8 cellular contexts compared by ENCODE assay signal in the genomic region with DNA sequence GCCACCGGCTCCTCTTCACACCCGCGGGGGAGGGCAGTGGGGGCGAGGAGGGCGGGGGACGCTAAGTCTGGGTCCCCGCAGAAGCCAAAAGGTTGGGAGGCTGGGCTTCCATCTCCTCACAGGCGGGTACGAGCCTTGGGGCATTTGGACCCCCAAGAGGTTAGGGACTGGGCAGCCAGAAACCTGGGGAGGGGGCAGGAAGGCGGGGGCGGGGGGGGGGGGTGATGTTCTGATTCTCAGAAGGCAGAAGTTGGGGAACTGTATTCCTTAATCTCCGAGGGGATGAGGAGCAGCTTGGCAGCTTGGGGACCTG. TPM values are rescaled to one million over a fixed set of nuclear protein-coding genes. Genes with fewer than 3 reads are reported as not detected.
A peak's percentile ranks its signal among the peaks of the same experiment; 100 is the strongest.
DNase-seq lines count a peak whose midpoint lies in the region; ATAC-seq, FAIRE-seq and TF ChIP-seq lines count a peak whose summit lies in the region.

No MANE protein-coding gene starts in this region.

- H3K9me3 ChIP-seq in adrenal gland (replicated peaks in 1 of 3) (no peaks in the 10 kb centered on the region), kidney (ENCODE audit: control insufficient read depth in 1 of 2, low read length in 2 of 2) (no peaks in the 10 kb centered on the region), thoracic aorta (no peaks in the 10 kb centered on the region)

- H3K27me3 Mint-ChIP-seq in activated T-cell treated with anti-CD3 and anti-CD28 coated beads, Interleukin-2, amount 50 U/mL, for 24 hours = no peaks in the 10 kb centered on the region

- H3K4me1 Mint-ChIP-seq in activated T-cell treated with anti-CD3 and anti-CD28 coated beads, Interleukin-2, amount 50 U/mL, for 24 hours (ENCODE audit: low read depth) = peaks cover 64% of the 10 kb centered on the region

- H3K27ac ChIP-seq in adrenal gland = peak overlapping the region; percentile 79 to 96 (median 88)
- H3K27ac ChIP-seq in kidney (ENCODE audit: low read depth in 2 of 2, low read length in 2 of 2) = peak overlapping the region; percentile 89 to 93
- H3K27ac ChIP-seq in thoracic aorta = peak overlapping the region; percentile 88 to 92

- TF ChIP-seq POLR2A in adrenal gland (IDR thresholded peaks at IDR 0.05) = no peak

- H3K4me3 ChIP-seq in adrenal gland = peak overlapping the region in 2 of 4 donors; percentile 13 to 48
- peak overlapping the region; percentile 55 to 59 for H3K4me3 ChIP-seq in kidney (ENCODE audit: low read length in 2 of 2)
- peak overlapping the region; percentile 82 for H3K4me3 ChIP-seq in thoracic aorta

- H3K4me3 Mint-ChIP-seq in activated T-cell treated with anti-CD3 and anti-CD28 coated beads, Interleukin-2, amount 50 U/mL, for 24 hours = peak overlapping the region; percentile 93

- no peaks in the 10 kb centered on the region for H3K9me3 Mint-ChIP-seq in activated T-cell treated with anti-CD3 and anti-CD28 coated beads, Interleukin-2, amount 50 U/mL, for 24 hours

- H3K36me3 ChIP-seq in adrenal gland (replicated peaks in 1 of 2) (peaks cover 0 to 59% of the 10 kb centered on the region in 2 donors), kidney (ENCODE audit: control insufficient read depth in 1 of 2, insufficient read depth in 2 of 2, low read length in 2 of 2) (peaks cover 10 to 20% of the 10 kb centered on the region in 2 donors), thoracic aorta (peaks cover 3% of the 10 kb centered on the region)

- H3K27ac Mint-ChIP-seq in activated T-cell treated with anti-CD3 and anti-CD28 coated beads, Interleukin-2, amount 50 U/mL, for 24 hours = peak overlapping the region; percentile 98

- intact Hi-C loops in adrenal gland (cut with DNase I) = no loop called here
- intact Hi-C loops in kidney (cut with DNase I) = no loop called here

- H3K27me3 ChIP-seq in adrenal gland (no peaks in the 10 kb centered on the region), thoracic aorta (replicated peaks; ENCODE audit: insufficient read depth) (no peaks in the 10 kb centered on the region)

- FAIRE-seq in kidney (lab: Jason Lieb, UNC) = no peak

- H3K4me1 ChIP-seq in adrenal gland (replicated peaks in 1 of 2) (peaks cover 56 to 78% of the 10 kb centered on the region in 2 donors), kidney (ENCODE audit: control insufficient read depth in 1 of 2, insufficient read depth in 1 of 2, low read depth in 1 of 2, low read length in 2 of 2) (peaks cover 25 to 52% of the 10 kb centered on the region in 2 donors), thoracic aorta (ENCODE audit: control insufficient read depth in 1 of 2, low read depth in 2 of 2) (peaks cover 57 to 80% of the 10 kb centered on the region in 2 donors)

- DNase-seq in activated T-cell treated with anti-CD3 and anti-CD28 coated beads, Interleukin-2, amount 50 U/mL, for 24 hours = no peak
- DNase-seq in activated T-cell treated with anti-CD3 and anti-CD28 coated beads, Interleukin-2, amount 50 U/mL, for 1 hour = no peak
- DNase-seq in adrenal gland (no peak), kidney (no peak), thoracic aorta (ENCODE audit: low spot score) (no peak), NCI-H2029 (lab: John Stamatoyannopoulos, UW) (no peak)

- peak overlapping the region; percentile 38 to 79 for H3K9ac ChIP-seq in kidney (ENCODE audit: low read length in 2 of 2)

- WGBS in adrenal gland, 4 donors = 14 to 23% (median 14%) methylated on average over 5 to 12 of the region's 12 CpGs; no CpG with 5 or more reads in 1 of the 4 donors

- TF ChIP-seq CTCF in adrenal gland (IDR thresholded peaks at IDR 0.05) (no peak), kidney (IDR thresholded peaks at IDR 0.05; ENCODE audit: borderline replicate concordance, extremely low read depth, insufficient read depth) (no peak), thoracic aorta (IDR thresholded peaks at IDR 0.05) (no peak)

- H3K36me3 Mint-ChIP-seq in activated T-cell treated with anti-CD3 and anti-CD28 coated beads, Interleukin-2, amount 50 U/mL, for 24 hours (ENCODE audit: low read depth) = peaks cover 93% of the 10 kb centered on the region

- ATAC-seq in thoracic aorta (ENCODE audit: insufficient number of reproducible peaks, low FRiP score, low read depth) (no peak), HG03097 (IDR thresholded peaks at IDR 0.05; ENCODE audit: low FRiP score, unreplicated experiment) (no peak), HG02870 (IDR thresholded peaks at IDR 0.05; ENCODE audit: unreplicated experiment) (no peak)

RNA-seq across cellular contexts. Expression of a gene that starts 5.1 kb away (rescaled TPM):
- total RNA-seq in adrenal gland (10 to 100 TPM; 32.3 to 85.1 (median 52.1) TPM), kidney (86.8 TPM), thoracic aorta (10 to 100 TPM; 43.1 to 77.9 TPM)
- polyA plus RNA-seq in adrenal gland (100 to 1,000 TPM in 1 of 3 donors, 10 to 100 TPM in 2; 10.2 to 120 (median 45.9) TPM), kidney (ENCODE audit: insufficient read depth, low read depth, low replicate concordance) (23.2 TPM)

RNA-seq across cellular contexts. Expression of a gene that starts 24.1 kb away (rescaled TPM):
- total RNA-seq in adrenal gland (under 1 TPM in 1 of 8 donors, not detected in 7; 0.14 TPM), kidney (11.5 TPM), thoracic aorta (under 1 TPM in 1 of 2 donors, not detected in 1; 0.42 TPM)
- polyA plus RNA-seq in adrenal gland (under 1 TPM in 1 of 3 donors, not detected in 2; 0.13 TPM), kidney (ENCODE audit: insufficient read depth, low read depth, low replicate concordance) (8.2 TPM)

RNA-seq across cellular contexts. Expression of a gene that starts 54.6 kb away (rescaled TPM):
- under 1 TPM in 3 of 8 donors, not detected in 5; 0.27 to 0.69 (median 0.30) TPM for total RNA-seq in adrenal gland
- polyA plus RNA-seq in adrenal gland = 1 to 10 TPM in 1 of 3 donors, under 1 TPM in 1, not detected in 1; 0.57 to 1.4 TPM
- not detected for total RNA-seq in kidney
- polyA plus RNA-seq in kidney (ENCODE audit: insufficient read depth, low read depth, low replicate concordance) = not detected
- not detected for total RNA-seq in thoracic aorta

RNA-seq across cellular contexts. Expression of a gene that starts 55.3 kb away (rescaled TPM):
- total RNA-seq in adrenal gland (10 to 100 TPM; 18.6 to 81.1 (median 44.7) TPM), kidney (748 TPM), thoracic aorta (100 to 1,000 TPM in 1 of 2 donors, 10 to 100 TPM in 1; 77.7 to 178 TPM)
- polyA plus RNA-seq in adrenal gland (10 to 100 TPM in 2 of 3 donors, 1 to 10 TPM in 1; 5.1 to 68.4 (median 55.1) TPM), kidney (ENCODE audit: insufficient read depth, low read depth, low replicate concordance) (671 TPM)
